1 cellular context compared by ENCODE assay signal in genomic region chr16:27549607-27549856, GRCh38.
A peak's percentile ranks its signal among the peaks of the same experiment; 100 is the strongest.
TF ChIP-seq lines count a peak whose summit lies in the region.

No MANE protein-coding gene starts in this region.

TF ChIP-seq in HepG2, 621 proteins besides CTCF, POLR2A, EP300 and RAD21 (continued from another document and continues in another):
- peak; percentile 83 for TF ChIP-seq UBTF (CRISPR knock-in tag; IDR thresholded peaks at IDR 0.05)
- TF ChIP-seq BORCS8-MEF2B (CRISPR knock-in tag; IDR thresholded peaks at IDR 0.05) = peak; percentile 86; the same call in 1 of the 2 replicates
- no peak for TF ChIP-seq SIX1 (CRISPR knock-in tag; IDR thresholded peaks at IDR 0.05; ENCODE audit: borderline replicate concordance)
- TF ChIP-seq GPBP1L1 (CRISPR knock-in tag; IDR thresholded peaks at IDR 0.05) = no peak
- TF ChIP-seq MXD4 (CRISPR knock-in tag; IDR thresholded peaks at IDR 0.05) = 0 out of 2 replicates have a peak, but pooled peaks have one; percentile 67
- TF ChIP-seq ZNF263 (CRISPR knock-in tag; IDR thresholded peaks at IDR 0.05) = no peak
- no peak for TF ChIP-seq EHMT2 (IDR thresholded peaks at IDR 0.05; ENCODE audit: borderline replicate concordance, low read depth, low read length)
- no peak for TF ChIP-seq HNRNPLL (IDR thresholded peaks at IDR 0.05; ENCODE audit: low read depth, low read length, poor library complexity, severe bottlenecking)
- no peak for TF ChIP-seq SYNCRIP (IDR thresholded peaks at IDR 0.05; ENCODE audit: insufficient read depth, low read depth, low read length)
- no peak for TF ChIP-seq FIP1L1 (IDR thresholded peaks at IDR 0.05; ENCODE audit: borderline replicate concordance, insufficient read depth, low read depth, low read length)
- no peak for TF ChIP-seq ZNF766 (CRISPR knock-in tag; IDR thresholded peaks at IDR 0.05; ENCODE audit: borderline replicate concordance)
- peak; percentile 41 for TF ChIP-seq SKI (IDR thresholded peaks at IDR 0.05; ENCODE audit: partially characterized antibody)
- no peak for TF ChIP-seq POGZ (CRISPR knock-in tag; IDR thresholded peaks at IDR 0.05)
- TF ChIP-seq JUN (CRISPR knock-in tag; IDR thresholded peaks at IDR 0.05) = no peak
- TF ChIP-seq RBAK (CRISPR knock-in tag; IDR thresholded peaks at IDR 0.05) = no peak
- TF ChIP-seq ZNF33B (CRISPR knock-in tag; IDR thresholded peaks at IDR 0.05) = 0 out of 2 replicates have a peak, but pooled peaks have one; percentile 63
- peak; percentile 61; the same call in 1 of the 2 replicates for TF ChIP-seq ZNF83 (CRISPR knock-in tag; IDR thresholded peaks at IDR 0.05; ENCODE audit: borderline replicate concordance)
- TF ChIP-seq TIGD3 (CRISPR knock-in tag; IDR thresholded peaks at IDR 0.05; ENCODE audit: borderline replicate concordance) = 0 out of 2 replicates have a peak, but pooled peaks have one; percentile 16
- no peak for TF ChIP-seq TEF (CRISPR knock-in tag; IDR thresholded peaks at IDR 0.05)
- TF ChIP-seq ZNF777 (CRISPR knock-in tag; IDR thresholded peaks at IDR 0.05) = peak; percentile 74
- no peak for TF ChIP-seq BCLAF1 (IDR thresholded peaks at IDR 0.05)
- no peak for TF ChIP-seq KAT7 (CRISPR knock-in tag; IDR thresholded peaks at IDR 0.05; ENCODE audit: borderline replicate concordance)
- no peak for TF ChIP-seq HMG20B (CRISPR knock-in tag; conservative IDR thresholded peaks at IDR 0.05)
- no peak for TF ChIP-seq NONO (IDR thresholded peaks at IDR 0.05)
- no peak for TF ChIP-seq NONO (CRISPR knock-in tag; conservative IDR thresholded peaks at IDR 0.05)
- no peak for TF ChIP-seq NR0B2 (CRISPR knock-in tag; IDR thresholded peaks at IDR 0.05)
- TF ChIP-seq ZNF564 (CRISPR knock-in tag; IDR thresholded peaks at IDR 0.05) = no peak
- no peak for TF ChIP-seq PRDM15 (CRISPR knock-in tag; IDR thresholded peaks at IDR 0.05)
- TF ChIP-seq FOXO1 (CRISPR knock-in tag; IDR thresholded peaks at IDR 0.05) = peak; percentile 59; the same call in 1 of the 2 replicates
- TF ChIP-seq ZNF761 (CRISPR knock-in tag; conservative IDR thresholded peaks at IDR 0.05) = no peak
- TF ChIP-seq ZNF430 (CRISPR knock-in tag; IDR thresholded peaks at IDR 0.05) = no peak
- no peak for TF ChIP-seq U2AF2 (IDR thresholded peaks at IDR 0.05; ENCODE audit: low read depth, low read length)
- TF ChIP-seq CBX5 (CRISPR knock-in tag; IDR thresholded peaks at IDR 0.05; ENCODE audit: borderline replicate concordance) = no peak
- no peak for TF ChIP-seq PHF20 (CRISPR knock-in tag; IDR thresholded peaks at IDR 0.05)
- TF ChIP-seq ADNP (CRISPR knock-in tag; IDR thresholded peaks at IDR 0.05) = no peak
- no peak for TF ChIP-seq ZNF816 (CRISPR knock-in tag; IDR thresholded peaks at IDR 0.05; ENCODE audit: borderline replicate concordance)
- no peak for TF ChIP-seq AHDC1 (CRISPR knock-in tag; IDR thresholded peaks at IDR 0.05; ENCODE audit: borderline replicate concordance)
- TF ChIP-seq NFE2L1 (CRISPR knock-in tag; IDR thresholded peaks at IDR 0.05; ENCODE audit: borderline replicate concordance) = no peak
- 0 out of 2 replicates have a peak, but pooled peaks have one; percentile 5 for TF ChIP-seq MEF2D (CRISPR knock-in tag; IDR thresholded peaks at IDR 0.05)
- 0 out of 2 replicates have a peak, but pooled peaks have one; percentile 0 for TF ChIP-seq HBP1 (CRISPR knock-in tag; IDR thresholded peaks at IDR 0.05; ENCODE audit: low read depth)
- TF ChIP-seq GABPA (IDR thresholded peaks at IDR 0.05; ENCODE audit: low read depth, low read length) = no peak
- no peak for TF ChIP-seq GABPA (CRISPR knock-in tag; IDR thresholded peaks at IDR 0.05; ENCODE audit: low read depth)
- no peak for TF ChIP-seq PPARG (CRISPR knock-in tag; conservative IDR thresholded peaks at IDR 0.05)
- no peak for TF ChIP-seq ZNF713 (CRISPR knock-in tag; IDR thresholded peaks at IDR 0.05)
- TF ChIP-seq ZNF614 (CRISPR knock-in tag; IDR thresholded peaks at IDR 0.05; ENCODE audit: borderline replicate concordance) = no peak
- TF ChIP-seq SIN3A (IDR thresholded peaks at IDR 0.05; ENCODE audit: borderline replicate concordance, low read depth, low read length) = no peak
